16 cellular contexts compared by ENCODE assay signal in the genomic region with DNA sequence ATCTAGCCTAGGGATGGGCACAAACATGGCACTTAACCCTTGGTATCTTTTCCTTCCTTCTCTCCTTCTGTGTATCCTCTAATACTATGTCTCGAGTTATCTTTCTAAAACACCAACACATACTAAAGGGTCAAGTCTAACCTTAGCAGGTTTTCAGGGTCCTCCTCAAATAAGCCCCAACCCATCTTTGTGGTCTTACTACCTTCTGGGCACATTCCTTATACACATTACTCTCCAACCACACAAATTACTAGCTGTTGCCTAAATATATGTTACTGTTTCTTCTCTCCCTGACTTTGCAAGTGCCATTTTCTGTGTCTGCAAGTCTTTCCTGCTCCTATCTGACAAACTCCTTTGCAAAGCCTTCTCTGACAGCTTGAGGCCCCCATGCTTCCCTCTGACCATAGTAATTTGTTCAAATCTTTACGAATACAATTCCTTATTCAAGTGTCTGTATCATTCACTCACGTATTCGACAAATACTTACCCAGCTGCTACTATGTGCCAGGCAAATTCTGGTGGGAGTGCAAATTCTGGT. TPM values are rescaled to one million over a fixed set of nuclear protein-coding genes. Genes with fewer than 3 reads are reported as not detected.
DNase-seq lines count a peak whose midpoint lies in the region; ATAC-seq, FAIRE-seq and TF ChIP-seq lines count a peak whose summit lies in the region.
"Had no signal": no experiment of that assay in that cellular context is flagged by ENCODE, and none has a peak within 500 bp of the region (broad histone marks: within the 10 kb centered on the region; RNA-seq: fewer than 3 reads in every experiment).

No MANE protein-coding gene starts in this region.

- H3K27ac Mint-ChIP-seq in CD4-positive, alpha-beta T cell: peak overlapping the region; percentile 36
- H3K27ac Mint-ChIP-seq in GM23338 (no peak overlapping the region), neural progenitor cell (no peak overlapping the region)
- H3K27ac Mint-ChIP-seq in activated T-helper 17 cell treated with anti-CD3 and anti-CD28 coated beads, Interleukin-2, amount 50 U/mL, for 72 hours: peak overlapping the region; percentile 20

- no peak for FAIRE-seq in frontal cortex (lab: Jason Lieb, UNC)
- FAIRE-seq: keratinocyte had no signal

- H3K9ac ChIP-seq in neural progenitor cell: no peak overlapping the region

- POLR2A ChIA-PET in CD4-positive, alpha-beta T cell (lab: Charles Lee): interaction anchor here (0.6 to 1.0 kb wide), 2 partner anchors 16 to 21 kb away, joined by 3 read pairs; no protein-coding TSS in a partner anchor

- H3K27me3 ChIP-seq in CD4-positive, alpha-beta T cell (ENCODE audit: control insufficient read depth, insufficient read depth, low read length): no peaks in the 10 kb centered on the region
- no peaks in the 10 kb centered on the region for H3K27me3 ChIP-seq in GM23338 (ENCODE audit: insufficient read depth)
- H3K27me3 ChIP-seq in neural progenitor cell: no peaks in the 10 kb centered on the region
- H3K27me3 ChIP-seq in aorta (ENCODE audit: control insufficient read depth in 1 of 2, insufficient read depth in 2 of 2, low read length in 1 of 2): no peaks in the 10 kb centered on the region
- H3K27me3 ChIP-seq: dorsolateral prefrontal cortex had no signal

- no peak for ATAC-seq in CD4-positive, alpha-beta T cell (ENCODE audit: poor library complexity)
- ATAC-seq in GM23338 (no peak), aorta (ENCODE audit: low FRiP score) (no peak)
- ATAC-seq in activated T-helper 17 cell treated with anti-CD3 and anti-CD28 coated beads, Interleukin-2, amount 50 U/mL, for 72 hours (replicated peaks): no peak
- ATAC-seq: foreskin keratinocyte had no signal

- CTCF ChIA-PET in CD4-positive, alpha-beta T cell (lab: Charles Lee): interaction anchor here (0.9 to 1.0 kb wide), 2 partner anchors 10 to 11 kb away, joined by 3 to 4 read pairs; no protein-coding TSS in a partner anchor

- H3K27ac ChIP-seq in CD4-positive, alpha-beta T cell (ENCODE audit: low read depth, low read length): no peak overlapping the region
- no peak overlapping the region for H3K27ac ChIP-seq in GM23338 (ENCODE audit: low read depth)
- H3K27ac ChIP-seq in neural progenitor cell: no peak overlapping the region
- no peak overlapping the region for H3K27ac ChIP-seq in aorta (ENCODE audit: low read depth in 1 of 2, low read length in 2 of 2)
- H3K27ac ChIP-seq: dorsolateral prefrontal cortex, foreskin keratinocyte, HL-60 had no signal

- DNase-seq in CD4-positive, alpha-beta T cell: no peak
- no peak for DNase-seq in GM23338 (ENCODE audit: low spot score)
- no peak for DNase-seq in neural progenitor cell (ENCODE audit: low spot score)
- DNase-seq in amygdala (lab: John Stamatoyannopoulos, UW): no peak
- DNase-seq in frontal cortex (ENCODE audit: low spot score in 2 of 2): no peak
- DNase-seq in effector CD4-positive, alpha-beta T cell: no peak
- no peak for DNase-seq in aorta
- DNase-seq: Calu3; dorsolateral prefrontal cortex; foreskin keratinocyte; NCI-H2081; NK-92 treated with Interleukin-12 subunit alpha and Interleukin-12 subunit beta, amount 100 ng/mL, for 24 hours had no signal

- peak overlapping the region; percentile 49 for H2AFZ ChIP-seq in GM23338
- H2AFZ ChIP-seq in neural progenitor cell (replicated peaks): peak overlapping the region; percentile 15

- no peak for TF ChIP-seq CTCF in CD4-positive, alpha-beta T cell (IDR thresholded peaks at IDR 0.05)
- TF ChIP-seq CTCF in GM23338 (conservative IDR thresholded peaks at IDR 0.05; ENCODE audit: low read depth in 2 of 2): no peak
- no peak for TF ChIP-seq CTCF in neural progenitor cell (IDR thresholded peaks at IDR 0.05)

- H3K4me2 ChIP-seq in GM23338 (no peak overlapping the region), neural progenitor cell (no peak overlapping the region)

- H3K4me1 ChIP-seq in GM23338 (ENCODE audit: insufficient read depth) (no peaks in the 10 kb centered on the region; the same call in 1 of the 2 replicates), neural progenitor cell (no peaks in the 10 kb centered on the region), aorta (ENCODE audit: control insufficient read depth in 1 of 2, insufficient read depth in 2 of 2, low read length in 2 of 2) (no peaks in the 10 kb centered on the region)

- H4K20me1 ChIP-seq in GM23338 (replicated peaks; ENCODE audit: insufficient read depth): no peaks in the 10 kb centered on the region
- H4K20me1 ChIP-seq in neural progenitor cell (ENCODE audit: low read depth): no peaks in the 10 kb centered on the region

- peaks cover 6% of the 10 kb centered on the region for H3K9me3 Mint-ChIP-seq in CD4-positive, alpha-beta T cell
- H3K9me3 Mint-ChIP-seq in GM23338: no peaks in the 10 kb centered on the region
- no peaks in the 10 kb centered on the region for H3K9me3 Mint-ChIP-seq in activated T-helper 17 cell treated with anti-CD3 and anti-CD28 coated beads, Interleukin-2, amount 50 U/mL, for 72 hours
- H3K9me3 Mint-ChIP-seq in neural progenitor cell: no peaks in the 10 kb centered on the region
- H3K9me3 Mint-ChIP-seq: nephron had no signal

- H3K36me3 ChIP-seq in GM23338 (ENCODE audit: insufficient read depth): no peaks in the 10 kb centered on the region
- H3K36me3 ChIP-seq in neural progenitor cell: no peaks in the 10 kb centered on the region
- H3K36me3 ChIP-seq in aorta (ENCODE audit: control insufficient read depth in 1 of 2, insufficient read depth in 2 of 2, low read length in 1 of 2): no peaks in the 10 kb centered on the region

- no peak overlapping the region for H3K4me3 Mint-ChIP-seq in CD4-positive, alpha-beta T cell
- H3K4me3 Mint-ChIP-seq in GM23338: no peak overlapping the region
- peak overlapping the region; percentile 63 for H3K4me3 Mint-ChIP-seq in activated T-helper 17 cell treated with anti-CD3 and anti-CD28 coated beads, Interleukin-2, amount 50 U/mL, for 72 hours
- no peak overlapping the region for H3K4me3 Mint-ChIP-seq in neural progenitor cell
- H3K4me3 Mint-ChIP-seq: nephron had no signal

- no peaks in the 10 kb centered on the region for H3K9me2 ChIP-seq in GM23338 (ENCODE audit: insufficient read depth)

- H3K4me1 Mint-ChIP-seq in CD4-positive, alpha-beta T cell (ENCODE audit: low read depth): peaks cover 51% of the 10 kb centered on the region
- H3K4me1 Mint-ChIP-seq in GM23338: peaks cover 2% of the 10 kb centered on the region; the same call in 2 of the 3 replicates
- peaks cover 15% of the 10 kb centered on the region for H3K4me1 Mint-ChIP-seq in activated T-helper 17 cell treated with anti-CD3 and anti-CD28 coated beads, Interleukin-2, amount 50 U/mL, for 72 hours
- no peaks in the 10 kb centered on the region for H3K4me1 Mint-ChIP-seq in neural progenitor cell

- H3K79me2 ChIP-seq in GM23338 (replicated peaks; ENCODE audit: insufficient read depth) (no peaks in the 10 kb centered on the region), neural progenitor cell (ENCODE audit: low read depth) (no peaks in the 10 kb centered on the region)

- no peaks in the 10 kb centered on the region for H3K9me3 ChIP-seq in CD4-positive, alpha-beta T cell (ENCODE audit: control insufficient read depth, low read length)
- no peaks in the 10 kb centered on the region for H3K9me3 ChIP-seq in neural progenitor cell (ENCODE audit: low read depth)
- no peaks in the 10 kb centered on the region for H3K9me3 ChIP-seq in aorta (ENCODE audit: control insufficient read depth, low read length)

- no peaks in the 10 kb centered on the region for H3K36me3 Mint-ChIP-seq in CD4-positive, alpha-beta T cell (ENCODE audit: low read depth)
- H3K36me3 Mint-ChIP-seq in GM23338 (ENCODE audit: low read depth) (no peaks in the 10 kb centered on the region), neural progenitor cell (no peaks in the 10 kb centered on the region)
- H3K36me3 Mint-ChIP-seq in activated T-helper 17 cell treated with anti-CD3 and anti-CD28 coated beads, Interleukin-2, amount 50 U/mL, for 72 hours (ENCODE audit: low read depth): no peaks in the 10 kb centered on the region

- H3F3A ChIP-seq in GM23338 (replicated peaks; ENCODE audit: low read depth) (no peaks in the 10 kb centered on the region), neural progenitor cell (ENCODE audit: low read depth) (no peaks in the 10 kb centered on the region)

- intact Hi-C loops in CD4-positive, alpha-beta T cell (cut with DNase I, micrococcal nuclease): loop anchor here (5.0 to 10.0 kb wide), 2 partner anchors 58 to 141 kb away; no protein-coding TSS in a partner anchor
- intact Hi-C loops in aorta (cut with DNase I): no loop called here

- no peaks in the 10 kb centered on the region for H3K27me3 Mint-ChIP-seq in CD4-positive, alpha-beta T cell
- no peaks in the 10 kb centered on the region for H3K27me3 Mint-ChIP-seq in GM23338 (ENCODE audit: insufficient read depth, low read depth, poor library complexity)
- H3K27me3 Mint-ChIP-seq in activated T-helper 17 cell treated with anti-CD3 and anti-CD28 coated beads, Interleukin-2, amount 50 U/mL, for 72 hours: no peaks in the 10 kb centered on the region
- peaks cover 2% of the 10 kb centered on the region for H3K27me3 Mint-ChIP-seq in neural progenitor cell (ENCODE audit: insufficient read depth, low read depth)

- no peak overlapping the region for H3K4me3 ChIP-seq in GM23338
- no peak overlapping the region for H3K4me3 ChIP-seq in neural progenitor cell
- no peak overlapping the region for H3K4me3 ChIP-seq in aorta (ENCODE audit: low read length in 2 of 2)

- 90 to 92% methylated on average over 4 of the region's 4 CpGs for WGBS in aorta, 2 donors

TF ChIP-seq in GM23338, 12 proteins besides CTCF, POLR2A, EP300 and RAD21 (continues in another document):
- no peak for TF ChIP-seq ZNF331 (CRISPR knock-in tag; IDR thresholded peaks at IDR 0.05; ENCODE audit: low read depth)
- TF ChIP-seq EZH2 (IDR thresholded peaks at IDR 0.05; ENCODE audit: low read depth, unreplicated experiment): no peak
- TF ChIP-seq, protein P1, sequence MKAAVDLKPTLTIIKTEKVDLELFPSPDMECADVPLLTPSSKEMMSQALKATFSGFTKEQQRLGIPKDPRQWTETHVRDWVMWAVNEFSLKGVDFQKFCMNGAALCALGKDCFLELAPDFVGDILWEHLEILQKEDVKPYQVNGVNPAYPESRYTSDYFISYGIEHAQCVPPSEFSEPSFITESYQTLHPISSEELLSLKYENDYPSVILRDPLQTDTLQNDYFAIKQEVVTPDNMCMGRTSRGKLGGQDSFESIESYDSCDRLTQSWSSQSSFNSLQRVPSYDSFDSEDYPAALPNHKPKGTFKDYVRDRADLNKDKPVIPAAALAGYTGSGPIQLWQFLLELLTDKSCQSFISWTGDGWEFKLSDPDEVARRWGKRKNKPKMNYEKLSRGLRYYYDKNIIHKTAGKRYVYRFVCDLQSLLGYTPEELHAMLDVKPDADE (IDR thresholded peaks at IDR 0.05): no peak
- no peak for TF ChIP-seq STAT1 (IDR thresholded peaks at IDR 0.05; ENCODE audit: unreplicated experiment)

RNA-seq across cellular contexts. Expression of gene NUP160, which starts 15.8 kb away (rescaled TPM):
- total RNA-seq in CD4-positive, alpha-beta T cell: 10 to 100 TPM; 41.9 to 47.9 TPM
- total RNA-seq in GM23338 (2014; rRNA removed; shearing (Covaris generic)): 101 and 108 TPM in 2 replicates
- polyA plus RNA-seq in GM23338 (2016; fragmentation: Nextera tagmentation; extraction: Ambion mirVana) (41.2 and 41.9 TPM in 2 replicates), aorta (10 to 100 TPM in 1 of 2 donors, 1 to 10 TPM in 1; 5.0 to 15.8 TPM)
- total RNA-seq in activated T-helper 17 cell treated with anti-CD3 and anti-CD28 coated beads, Interleukin-2, amount 50 U/mL, for 72 hours: 10 to 100 TPM; 61.9 to 77.7 TPM
- total RNA-seq in neural progenitor cell (ENCODE audit: low replicate concordance) (65.2 and 88.2 TPM in 2 replicates), frontal cortex (57.5 TPM), aorta (10 to 100 TPM; 27.5 to 38.2 TPM)

Comparison
In these comparisons a context has a peak if more than half of its experiments do, and no peak if none do; other contexts are left out.
1. H3K27ac Mint-ChIP-seq: peak in CD4-positive, alpha-beta T cell (single experiment) and activated T-helper 17 cell treated with anti-CD3 and anti-CD28 coated beads, Interleukin-2, amount 50 U/mL, for 72 hours (single experiment); none in GM23338 (single experiment) and neural progenitor cell (single experiment).
2. intact Hi-C loops: an anchor here in CD4-positive, alpha-beta T cell (5.0 to 10.0 kb wide); none called in aorta.